Comparison of ENCODE assay signal across 12 cellular contexts in the genomic region with DNA sequence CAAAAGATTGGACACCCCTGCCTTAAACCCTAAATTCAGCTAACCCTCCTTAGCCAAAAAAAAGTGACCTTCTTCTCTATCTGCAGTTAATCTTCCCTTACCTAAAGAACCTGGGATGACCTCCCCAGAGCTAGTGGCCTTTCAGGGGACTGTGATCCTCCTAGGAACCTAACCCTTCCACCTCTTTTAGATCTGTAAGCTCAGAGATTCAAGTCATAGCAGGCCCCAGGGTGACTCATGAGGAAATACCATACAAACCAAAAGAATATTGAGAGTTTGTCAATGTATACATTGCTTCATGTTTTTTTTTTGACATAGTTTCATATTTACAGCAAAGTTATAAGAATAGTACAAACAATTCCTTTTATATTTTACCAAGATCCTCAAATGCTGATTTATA. TPM values are rescaled to one million over a fixed set of nuclear protein-coding genes. Genes with fewer than 3 reads are reported as not detected.
DNase-seq lines count a peak whose midpoint lies in the region; ATAC-seq and TF ChIP-seq lines count a peak whose summit lies in the region.
"Had no signal": no experiment of that assay in that cellular context is flagged by ENCODE, and none has a peak within 500 bp of the region (broad histone marks: within the 10 kb centered on the region; RNA-seq: fewer than 3 reads in every experiment).

No MANE protein-coding gene starts in this region.

- peak overlapping the region; percentile 29 for H3K27ac ChIP-seq in foreskin keratinocyte
- H3K27ac ChIP-seq: stomach had no signal

- TF ChIP-seq CTCF in Caco-2 (IDR thresholded peaks at IDR 0.05; ENCODE audit: insufficient read depth in 1 of 2, low read depth in 1 of 2, low read length in 1 of 2, severe bottlenecking in 1 of 2, unreplicated experiment in 1 of 2) (no peak), HFFc6 (IDR thresholded peaks at IDR 0.05) (no peak), foreskin keratinocyte (conservative IDR thresholded peaks at IDR 0.05) (no peak)

- ATAC-seq in foreskin keratinocyte (peak; percentile 87), HG03159 (IDR thresholded peaks at IDR 0.05; ENCODE audit: unreplicated experiment) (no peak), GM19397 (IDR thresholded peaks at IDR 0.05; ENCODE audit: unreplicated experiment) (no peak), HG03196 (IDR thresholded peaks at IDR 0.05; ENCODE audit: unreplicated experiment) (no peak)

- CTCF ChIA-PET in Caco-2 (lab: Charles Lee) = interaction anchor here (0.6 to 2.5 kb wide), 4 partner anchors 54 to 388 kb away, joined by 3 to 22 read pairs (median 6); partner anchors contain the start of gene DDX6

- H3K36me3 Mint-ChIP-seq in Caco-2 (ENCODE audit: insufficient read depth, unreplicated experiment) = peaks cover 5% of the 10 kb centered on the region
- H3K36me3 Mint-ChIP-seq in HFFc6 (ENCODE audit: low read depth) = no peaks in the 10 kb centered on the region
- H3K36me3 Mint-ChIP-seq in activated T-helper 1 cell treated with anti-CD3 and anti-CD28 coated beads, Interleukin-12 subunit alpha, Interleukin-12 subunit beta, Interleukin-2, Interleukin-4 antibody, amounts not matched to agents 30 ng/mL and 10 ng/mL and 1 ng/mL, durations not matched to agents 14 hours and 24 hours and 36 hours (ENCODE audit: low read depth) = peaks cover 1% of the 10 kb centered on the region
- H3K36me3 Mint-ChIP-seq: mesothelial cell of epicardium had no signal

- intact Hi-C loops in Caco-2 (cut with micrococcal nuclease; ENCODE audit: unreplicated experiment) = no loop called here
- intact Hi-C loops in activated T-helper 1 cell treated with anti-CD3 and anti-CD28 coated beads, Interleukin-12 subunit alpha, Interleukin-12 subunit beta, Interleukin-2, Interleukin-4 antibody, amounts not matched to agents 30 ng/mL and 10 ng/mL and 1 ng/mL, durations not matched to agents 14 hours and 24 hours and 36 hours (cut with micrococcal nuclease) = loop anchor here (1.0 to 10.0 kb wide), 3 partner anchors 25 to 389 kb away; partner anchors contain the start of gene CXCR5

- no peak overlapping the region for H3K4me3 ChIP-seq in Caco-2 (ENCODE audit: low read depth, low read length)
- H3K4me3 ChIP-seq: stomach had no signal

- DNase-seq in Caco-2 = no peak
- no peak for DNase-seq in HFFc6
- no peak for DNase-seq in activated T-helper 1 cell treated with anti-CD3 and anti-CD28 coated beads, Interleukin-12 subunit alpha, Interleukin-12 subunit beta, Interleukin-2, Interleukin-4 antibody, amounts not matched to agents 30 ng/mL and 10 ng/mL and 1 ng/mL, durations not matched to agents 14 hours and 24 hours and 36 hours (ENCODE audit: low spot score)
- peak; percentile 74 to 87 for DNase-seq in foreskin keratinocyte
- no peak for DNase-seq in HuH-7.5 (ENCODE audit: low spot score)
- DNase-seq: NCI-H2029 treated with DMSO at 0.1 percent for 48 hours, stomach had no signal

- no peaks in the 10 kb centered on the region for H3K9me3 ChIP-seq in Caco-2
- H3K9me3 ChIP-seq: stomach had no signal

- H3K9me3 Mint-ChIP-seq in Caco-2 (ENCODE audit: unreplicated experiment) = no peaks in the 10 kb centered on the region
- no peaks in the 10 kb centered on the region for H3K9me3 Mint-ChIP-seq in HFFc6
- no peaks in the 10 kb centered on the region for H3K9me3 Mint-ChIP-seq in activated T-helper 1 cell treated with anti-CD3 and anti-CD28 coated beads, Interleukin-12 subunit alpha, Interleukin-12 subunit beta, Interleukin-2, Interleukin-4 antibody, amounts not matched to agents 30 ng/mL and 10 ng/mL and 1 ng/mL, durations not matched to agents 14 hours and 24 hours and 36 hours
- H3K9me3 Mint-ChIP-seq: mesothelial cell of epicardium had no signal

- H3K4me1 Mint-ChIP-seq in Caco-2 (ENCODE audit: low read depth, unreplicated experiment) (peaks cover 23% of the 10 kb centered on the region), HFFc6 (ENCODE audit: low read depth) (peaks cover 40% of the 10 kb centered on the region)
- peaks cover 27% of the 10 kb centered on the region for H3K4me1 Mint-ChIP-seq in activated T-helper 1 cell treated with anti-CD3 and anti-CD28 coated beads, Interleukin-12 subunit alpha, Interleukin-12 subunit beta, Interleukin-2, Interleukin-4 antibody, amounts not matched to agents 30 ng/mL and 10 ng/mL and 1 ng/mL, durations not matched to agents 14 hours and 24 hours and 36 hours (ENCODE audit: low read depth)

- H3K27ac Mint-ChIP-seq in Caco-2 (ENCODE audit: unreplicated experiment) (peak overlapping the region; percentile 69), HFFc6 (peak overlapping the region; percentile 82)
- H3K27ac Mint-ChIP-seq in activated T-helper 1 cell treated with anti-CD3 and anti-CD28 coated beads, Interleukin-12 subunit alpha, Interleukin-12 subunit beta, Interleukin-2, Interleukin-4 antibody, amounts not matched to agents 30 ng/mL and 10 ng/mL and 1 ng/mL, durations not matched to agents 14 hours and 24 hours and 36 hours = peak overlapping the region; percentile 80
- H3K27ac Mint-ChIP-seq: mesothelial cell of epicardium had no signal

- POLR2A ChIA-PET in Caco-2 (lab: Charles Lee) = interaction anchor here (0.5 to 1.2 kb wide), 2 partner anchors 55 to 67 kb away, joined by 3 to 6 read pairs; partner anchors contain the start of gene DDX6

- H3K4me3 Mint-ChIP-seq in Caco-2 (ENCODE audit: unreplicated experiment) (peak overlapping the region; percentile 17), HFFc6 (peak overlapping the region; percentile 7; the same call in 1 of the 2 replicates)
- no peak overlapping the region for H3K4me3 Mint-ChIP-seq in activated T-helper 1 cell treated with anti-CD3 and anti-CD28 coated beads, Interleukin-12 subunit alpha, Interleukin-12 subunit beta, Interleukin-2, Interleukin-4 antibody, amounts not matched to agents 30 ng/mL and 10 ng/mL and 1 ng/mL, durations not matched to agents 14 hours and 24 hours and 36 hours
- H3K4me3 Mint-ChIP-seq: mesothelial cell of epicardium had no signal

- H3K4me1 ChIP-seq in Caco-2 (peaks cover 16% of the 10 kb centered on the region), foreskin keratinocyte (peaks cover 18% of the 10 kb centered on the region)

- H3K27me3 Mint-ChIP-seq in Caco-2 (ENCODE audit: insufficient read depth, unreplicated experiment) (no peaks in the 10 kb centered on the region), HFFc6 (ENCODE audit: insufficient read depth) (peaks cover 2% of the 10 kb centered on the region; the same call in 1 of the 2 replicates)
- H3K27me3 Mint-ChIP-seq in activated T-helper 1 cell treated with anti-CD3 and anti-CD28 coated beads, Interleukin-12 subunit alpha, Interleukin-12 subunit beta, Interleukin-2, Interleukin-4 antibody, amounts not matched to agents 30 ng/mL and 10 ng/mL and 1 ng/mL, durations not matched to agents 14 hours and 24 hours and 36 hours (ENCODE audit: insufficient read depth) = peaks cover 5% of the 10 kb centered on the region

- no TSS peak for BruUV-seq in Caco-2 (replicated peaks; lab: Mats Ljungman, UMichigan)

- no peaks in the 10 kb centered on the region; the same call in 1 of the 2 replicates for H3K36me3 ChIP-seq in Caco-2 (ENCODE audit: control insufficient read depth, insufficient read depth, low read length)
- H3K36me3 ChIP-seq: stomach had no signal

- no peaks in the 10 kb centered on the region for H3K27me3 ChIP-seq in Caco-2 (replicated peaks; ENCODE audit: control insufficient read depth, insufficient read depth, low read length)
- no peaks in the 10 kb centered on the region for H3K27me3 ChIP-seq in foreskin keratinocyte
- H3K27me3 ChIP-seq: stomach had no signal

RNA-seq across cellular contexts. Expression of gene CXCR5, which starts 38.3 kb away (rescaled TPM):
- total RNA-seq in Caco-2 (2022) = not detected in 2 replicates
- total RNA-seq in HFFc6 (2021; fragmentation: NEBNext Ultra II Directional; extraction: Animal tissue kit (Norgen Biotek cat#: 25700)) = under 1 TPM in 1 of 6 experiments, not detected in 5; 0.06 TPM
- total RNA-seq in activated T-helper 1 cell treated with anti-CD3 and anti-CD28 coated beads, Interleukin-12 subunit alpha, Interleukin-12 subunit beta, Interleukin-2, Interleukin-4 antibody, amounts not matched to agents 30 ng/mL and 10 ng/mL and 1 ng/mL, durations not matched to agents 14 hours and 24 hours and 36 hours = 5.1 and 5.5 TPM in 2 replicates
- not detected in 2 replicates for total RNA-seq in foreskin keratinocyte
- polyA plus RNA-seq in foreskin keratinocyte = 0.01 TPM in 1 of 2 replicates, not detected in the other
- total RNA-seq: mesothelial cell of epicardium, SK-MEL-5 had no signal

RNA-seq across cellular contexts. Expression of gene DDX6, which starts 54.4 kb away (rescaled TPM):
- 131 and 135 TPM in 2 replicates for total RNA-seq in Caco-2 (2022)
- total RNA-seq in HFFc6 (2021; fragmentation: NEBNext Ultra II Directional; extraction: Animal tissue kit (Norgen Biotek cat#: 25700)) = 100 to 1,000 TPM; 127 to 151 (median 133) TPM
- total RNA-seq in activated T-helper 1 cell treated with anti-CD3 and anti-CD28 coated beads, Interleukin-12 subunit alpha, Interleukin-12 subunit beta, Interleukin-2, Interleukin-4 antibody, amounts not matched to agents 30 ng/mL and 10 ng/mL and 1 ng/mL, durations not matched to agents 14 hours and 24 hours and 36 hours = 110 and 112 TPM in 2 replicates
- total RNA-seq in foreskin keratinocyte = 105 and 109 TPM in 2 replicates
- polyA plus RNA-seq in foreskin keratinocyte = 17.3 and 19.2 TPM in 2 replicates

Comparison
In these comparisons a context has a peak if more than half of its experiments do, and no peak if none do; other contexts are left out.
1. DNase-seq: peak in foreskin keratinocyte (2 of 2); none in Caco-2 (0 of 2), HFFc6 (single experiment), activated T-helper 1 cell treated with anti-CD3 and anti-CD28 coated beads, Interleukin-12 subunit alpha, Interleukin-12 subunit beta, Interleukin-2, Interleukin-4 antibody, amounts not matched to agents 30 ng/mL and 10 ng/mL and 1 ng/mL, durations not matched to agents 14 hours and 24 hours and 36 hours (single experiment) and HuH-7.5 (single experiment).
2. Peak in every context shown above with its lines, with median percentiles within 50 percentile points of each other: H3K27ac Mint-ChIP-seq.